In the genomic region with DNA sequence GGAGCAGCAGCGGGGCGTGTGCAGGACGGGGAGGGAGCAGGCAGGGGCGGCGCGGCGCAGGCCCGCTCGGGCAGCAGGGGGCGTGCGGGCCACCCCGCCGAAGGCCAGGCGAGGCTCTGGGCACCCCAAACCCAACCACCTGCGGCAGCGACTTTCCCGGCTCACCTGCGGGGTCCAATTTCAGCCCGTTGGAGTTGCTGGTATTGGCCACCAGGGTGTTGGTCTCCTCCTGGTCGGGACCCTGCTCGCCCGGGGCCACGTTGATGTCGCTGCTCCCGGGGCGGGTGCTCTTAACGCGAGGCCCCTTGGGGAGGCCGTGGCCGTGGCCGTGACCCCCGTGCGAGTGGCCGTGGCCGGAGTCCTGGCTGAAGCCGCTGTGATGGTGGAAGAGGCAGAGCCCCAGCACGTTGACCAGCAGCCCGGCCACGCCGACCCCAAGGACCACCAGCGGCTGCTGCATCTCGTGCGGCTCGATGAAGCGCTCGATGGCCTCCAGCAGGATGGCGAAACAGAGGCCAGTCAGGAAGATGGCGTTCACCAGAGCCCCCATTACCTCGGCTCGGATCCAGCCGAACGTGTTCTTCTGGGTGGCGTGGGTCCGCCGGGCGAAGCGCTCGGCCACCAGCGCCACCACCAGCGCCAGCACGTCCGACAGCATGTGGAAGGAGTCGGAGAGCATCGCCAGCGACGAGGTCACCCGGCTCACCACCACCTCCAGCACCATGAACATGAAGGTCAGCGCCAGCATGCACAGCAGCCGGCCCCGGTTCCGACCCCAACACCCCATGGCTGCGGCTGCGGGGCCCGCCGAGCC, we compare ENCODE assay signal across 8 cellular contexts. TPM values are rescaled to one million over a fixed set of nuclear protein-coding genes. Genes with fewer than 3 reads are reported as not detected.
DNase-seq lines count a peak whose midpoint lies in the region; ATAC-seq and TF ChIP-seq lines count a peak whose summit lies in the region.

No MANE protein-coding gene starts in this region.

- H3K79me2 ChIP-seq in H9 (ENCODE audit: insufficient read depth, low read length) = peaks cover 12% of the 10 kb centered on the region; the same call in 1 of the 2 replicates
- H3K79me2 ChIP-seq in MM.1S (ENCODE audit: low read length) = peaks cover 78% of the 10 kb centered on the region

- no peak overlapping the region for H4K91ac ChIP-seq in H9 (ENCODE audit: insufficient read length, low read depth, low read length)

- H2BK12ac ChIP-seq in H9 (ENCODE audit: insufficient read length, low read depth, low read length) = no peak overlapping the region

- H3K4me1 Mint-ChIP-seq in H9 = peaks cover 36 to 45% of the 10 kb centered on the region in 2 experiments
- H3K4me1 Mint-ChIP-seq in T-helper 2 cell treated with Interferon-gamma antibody and Interleukin-4, amounts not matched to agents 5 μg/mL and 100 μg/mL, for 36 hours (ENCODE audit: low read depth) = peaks cover 38% of the 10 kb centered on the region

- no peak overlapping the region for H3K18ac ChIP-seq in H9 (ENCODE audit: insufficient read length, low read depth, low read length)

- no peak overlapping the region for H3T11ph ChIP-seq in H9 (ENCODE audit: low read length)

- H3F3A ChIP-seq in MM.1S (ENCODE audit: insufficient read depth, low read length) = peaks cover 67% of the 10 kb centered on the region

- H3K56ac ChIP-seq in H9 (ENCODE audit: insufficient read length, low read depth, low read length) = no peak overlapping the region

- H3K23me2 ChIP-seq in H9 (ENCODE audit: insufficient read length, low read depth, low read length, poor library complexity, severe bottlenecking) = peaks cover 14% of the 10 kb centered on the region

- H3K27me3 ChIP-seq in H9 (ENCODE audit: insufficient read depth, low read length) (no peaks in the 10 kb centered on the region), MM.1S (replicated peaks; ENCODE audit: insufficient read depth, low read length) (no peaks in the 10 kb centered on the region), ascending aorta (no peaks in the 10 kb centered on the region)

- H4K8ac ChIP-seq in H9 (replicated peaks; ENCODE audit: insufficient read length, low read depth, low read length) = no peak overlapping the region

- H2BK120ac ChIP-seq in H9 (ENCODE audit: low read depth, low read length, poor library complexity, severe bottlenecking) = no peak overlapping the region

- peak overlapping the region; percentile 56 for H3K14ac ChIP-seq in H9 (ENCODE audit: insufficient read depth, low read length)

- H3K36me3 ChIP-seq in MM.1S (replicated peaks; ENCODE audit: insufficient read depth, low read length) (peaks cover 13% of the 10 kb centered on the region), ascending aorta (peaks cover 9 to 13% of the 10 kb centered on the region in 2 donors)

- H3K9me3 Mint-ChIP-seq in H9 = no peaks in the 10 kb centered on the region; a peak in 1 of 5 replicates
- H3K9me3 Mint-ChIP-seq in T-helper 2 cell treated with Interferon-gamma antibody and Interleukin-4, amounts not matched to agents 5 μg/mL and 100 μg/mL, for 36 hours = no peaks in the 10 kb centered on the region

- H2BK15ac ChIP-seq in H9 (ENCODE audit: low read depth, low read length) = no peak overlapping the region

- no peaks in the 10 kb centered on the region for H3K79me1 ChIP-seq in H9 (ENCODE audit: insufficient read depth, low read depth, low read length, poor library complexity, severe bottlenecking)

- H4K5ac ChIP-seq in H9 (ENCODE audit: insufficient read length, low read depth, low read length) = no peak overlapping the region

- DNase-seq in GM10266 (ENCODE audit: extremely low spot score) = peak; percentile 80
- DNase-seq in H9 = peak; percentile 91
- DNase-seq in MM.1S = peak; percentile 93
- peak; percentile 70 for DNase-seq in T-helper 2 cell treated with Interferon-gamma antibody and Interleukin-4, amounts not matched to agents 5 μg/mL and 100 μg/mL, for 36 hours (ENCODE audit: low spot score)
- DNase-seq in ascending aorta (ENCODE audit: low spot score in 2 of 2) = peak; percentile 32 to 84
- peak; percentile 41 to 53 for DNase-seq in hippocampal formation (lab: John Stamatoyannopoulos, UW)
- peak; percentile 84 for DNase-seq in sciatic nerve (ENCODE audit: low spot score)
- DNase-seq in occipital lobe (lab: John Stamatoyannopoulos, UW) = no peak

- H4K20me1 ChIP-seq in H9 (ENCODE audit: control insufficient read depth, insufficient read depth, insufficient read length) (no peaks in the 10 kb centered on the region), MM.1S (ENCODE audit: insufficient read depth, low read length) (peaks cover 10% of the 10 kb centered on the region)

- H3K4me3 ChIP-seq in MM.1S (ENCODE audit: low read length) (peak overlapping the region; percentile 96), ascending aorta (peak overlapping the region; percentile 61 to 73)

- H2AK5ac ChIP-seq in H9 (ENCODE audit: insufficient read length, low read length) = no peak overlapping the region

- H3K4me3 Mint-ChIP-seq in H9 = peak overlapping the region; percentile 89 to 97
- H3K4me3 Mint-ChIP-seq in T-helper 2 cell treated with Interferon-gamma antibody and Interleukin-4, amounts not matched to agents 5 μg/mL and 100 μg/mL, for 36 hours = peak overlapping the region; percentile 92

- no peak overlapping the region for H2BK20ac ChIP-seq in H9 (ENCODE audit: low read depth, low read length, poor library complexity, severe bottlenecking)

- TF ChIP-seq CTCF in GM10266 (IDR thresholded peaks at IDR 0.05; ENCODE audit: control insufficient read depth, insufficient read depth, low read depth, missing control alignments) (peak; percentile 86), H9 (conservative IDR thresholded peaks at IDR 0.05) (peak; percentile 83), MM.1S (IDR thresholded peaks at IDR 0.05; ENCODE audit: low read length) (peak; percentile 94), ascending aorta (IDR thresholded peaks at IDR 0.05) (peak; percentile 88 to 95 (median 88))

- H3K9me3 ChIP-seq in H9 (ENCODE audit: control insufficient read depth, low read depth, low read length) (no peaks in the 10 kb centered on the region), MM.1S (replicated peaks; ENCODE audit: insufficient read depth, low read length) (no peaks in the 10 kb centered on the region), ascending aorta (no peaks in the 10 kb centered on the region)

- H3K4me2 ChIP-seq in H9 (ENCODE audit: insufficient read depth, insufficient read length, low read length) = peak overlapping the region; percentile 98
- peak overlapping the region; percentile 81 for H3K4me2 ChIP-seq in MM.1S (ENCODE audit: low read depth, low read length)

- no peak overlapping the region for H3K4ac ChIP-seq in H9 (ENCODE audit: low read depth, low read length)

- no peaks in the 10 kb centered on the region for H3K9me2 ChIP-seq in MM.1S (replicated peaks; ENCODE audit: insufficient read depth, low read length)

- no peak overlapping the region for H2BK5ac ChIP-seq in H9 (ENCODE audit: insufficient read length, low read length)

- H3K23ac ChIP-seq in H9 (ENCODE audit: insufficient read length, low read depth, low read length) = no peak overlapping the region

- H3K9ac ChIP-seq in H9 (ENCODE audit: extremely low read depth, insufficient read length, low read length) (peak overlapping the region; percentile 36), MM.1S (ENCODE audit: low read length) (peak overlapping the region; percentile 92)

- no peaks in the 10 kb centered on the region; the same call in 1 of the 2 replicates for H3K27me3 Mint-ChIP-seq in H9 (ENCODE audit: low read depth)
- H3K27me3 Mint-ChIP-seq in T-helper 2 cell treated with Interferon-gamma antibody and Interleukin-4, amounts not matched to agents 5 μg/mL and 100 μg/mL, for 36 hours (ENCODE audit: low read depth) = no peaks in the 10 kb centered on the region

- intact Hi-C loops in ascending aorta (cut with DNase I) = loop anchor here (1.0 to 5.0 kb wide), 6 partner anchors 25 to 707 kb away; a partner anchor contains a TSS
- intact Hi-C loops in sciatic nerve (cut with DNase I) = no loop called here

- H2AFZ ChIP-seq in H9 (ENCODE audit: low read length) (no peak overlapping the region), MM.1S (ENCODE audit: low read length) (peak overlapping the region; percentile 22; the same call in 1 of the 2 replicates)

- no CpG with 5 or more reads among the region's 75 CpGs for WGBS in H9 (ENCODE audit: extremely low coverage, insufficient read length, low lambda C conversion rate)

- H3K4me1 ChIP-seq in H9 (ENCODE audit: insufficient read depth, low read length) (peaks cover 3% of the 10 kb centered on the region; the same call in 1 of the 2 replicates), MM.1S (ENCODE audit: low read length) (peaks cover 46% of the 10 kb centered on the region), ascending aorta (peaks cover 9 to 48% of the 10 kb centered on the region in 2 donors)

- H3K36me3 Mint-ChIP-seq in H9 (ENCODE audit: insufficient read depth in 1 of 3, low read depth in 3 of 3) = peaks cover 2 to 18% (median 18%) of the 10 kb centered on the region in 3 experiments
- H3K36me3 Mint-ChIP-seq in T-helper 2 cell treated with Interferon-gamma antibody and Interleukin-4, amounts not matched to agents 5 μg/mL and 100 μg/mL, for 36 hours (ENCODE audit: low read depth) = peaks cover 34% of the 10 kb centered on the region

- H3K27ac Mint-ChIP-seq in H9 = no peak overlapping the region
- peak overlapping the region; percentile 82 for H3K27ac Mint-ChIP-seq in T-helper 2 cell treated with Interferon-gamma antibody and Interleukin-4, amounts not matched to agents 5 μg/mL and 100 μg/mL, for 36 hours

- H3K27ac ChIP-seq in H9 (ENCODE audit: insufficient read length, low read depth, low read length) (no peak overlapping the region), MM.1S (ENCODE audit: low read length) (peak overlapping the region; percentile 77), ascending aorta (peak overlapping the region; percentile 92 to 97)

- peak; percentile 73 for ATAC-seq in sciatic nerve

RNA-seq across cellular contexts. Expression of a gene that starts 0.9 kb away (rescaled TPM):
- total RNA-seq in H9 (2021) (17.1 and 17.3 TPM in 2 replicates), ascending aorta (8.9 TPM), sciatic nerve (24.6 TPM), occipital lobe (21.8 TPM)
